In genomic region chr2:95026471-95027368, GRCh38 we compare ENCODE assay signal across 9 cellular contexts. TPM values are rescaled to one million over a fixed set of nuclear protein-coding genes. Genes with fewer than 3 reads are reported as not detected.
DNase-seq lines count a peak whose midpoint lies in the region; TF ChIP-seq lines count a peak whose summit lies in the region.
"Had no signal": no experiment of that assay in that cellular context is flagged by ENCODE, and none has a peak within 500 bp of the region (broad histone marks: within the 10 kb centered on the region; RNA-seq: fewer than 3 reads in every experiment).

No MANE protein-coding gene starts in this region.

- peak overlapping the region; percentile 48 to 57 for H3K4me3 ChIP-seq in CD4-positive, alpha-beta memory T cell (ENCODE audit: low read length in 2 of 2)
- H3K4me3 ChIP-seq in PC-9 (peak overlapping the region; percentile 94), dorsolateral prefrontal cortex (peak overlapping the region; percentile 35 to 87 (median 68)), smooth muscle cell (no peak overlapping the region)

- peak overlapping the region; percentile 96 to 99 (median 99) for H3K4me3 Mint-ChIP-seq in CD4-positive, alpha-beta memory T cell
- H3K4me3 Mint-ChIP-seq in nephron (peak overlapping the region; percentile 87 to 92 (median 91)), HFFc6 (no peak overlapping the region)

- peak in 2 of 5 donors; percentile 12 to 53 for DNase-seq in CD4-positive, alpha-beta memory T cell
- DNase-seq in PC-9 (peak; percentile 79 to 90), dorsolateral prefrontal cortex (no peak), retina (no peak), H4 (ENCODE audit: low spot score) (no peak), HFFc6 (no peak), smooth muscle cell (lab: John Stamatoyannopoulos, UW; ENCODE audit: unreplicated experiment) (no peak)

- BruUV-seq in PC-9 (replicated peaks; lab: Mats Ljungman, UMichigan): TSS peak; percentile 27

- intact Hi-C loops in CD4-positive, alpha-beta memory T cell (cut with micrococcal nuclease): loop anchor here (2.0 kb wide), 1 partner anchor 16 kb away; no protein-coding TSS in a partner anchor
- intact Hi-C loops in PC-9 (cut with micrococcal nuclease; ENCODE audit: unreplicated experiment): loop anchor here (1.0 kb wide), 2 partner anchors 26 to 34 kb away; no protein-coding TSS in a partner anchor
- intact Hi-C loops in dorsolateral prefrontal cortex (cut with DNase I): loop anchor here in 1 of 2 donors (10.0 kb wide), 1 partner anchor 88 kb away; no protein-coding TSS in a partner anchor

- H3F3A ChIP-seq in PC-9 (ENCODE audit: insufficient read depth, low read depth) (peaks cover 73% of the 10 kb centered on the region), smooth muscle cell (ENCODE audit: low read depth) (no peaks in the 10 kb centered on the region)

- CTCF ChIA-PET in CD4-positive, alpha-beta memory T cell (lab: Charles Lee; ENCODE audit: partially characterized antibody): interaction anchor here (0.8 to 10.6 kb wide), 8 partner anchors 9 to 138 kb away, joined by 3 to 765 read pairs (median 5); partner anchors contain the start of genes MRPS5 and ZNF2
- CTCF ChIA-PET in PC-9 (lab: Charles Lee): no interaction called here

- no peaks in the 10 kb centered on the region for H3K9me2 ChIP-seq in PC-9 (ENCODE audit: insufficient read depth)

- H3K36me3 ChIP-seq in CD4-positive, alpha-beta memory T cell (ENCODE audit: insufficient read depth, low read length): no peaks in the 10 kb centered on the region
- H3K36me3 ChIP-seq in PC-9 (ENCODE audit: low read depth): peaks cover 10% of the 10 kb centered on the region
- H3K36me3 ChIP-seq in smooth muscle cell (ENCODE audit: low read depth): no peaks in the 10 kb centered on the region

- H3K4me1 Mint-ChIP-seq in CD4-positive, alpha-beta memory T cell: peaks cover 38 to 88% (median 68%) of the 10 kb centered on the region in 4 donors
- H3K4me1 Mint-ChIP-seq in nephron: peaks cover 30% of the 10 kb centered on the region
- peaks cover 7% of the 10 kb centered on the region for H3K4me1 Mint-ChIP-seq in HFFc6 (ENCODE audit: low read depth)

- H3K27me3 ChIP-seq in CD4-positive, alpha-beta memory T cell (ENCODE audit: insufficient read depth, low read length): no peaks in the 10 kb centered on the region
- H3K27me3 ChIP-seq in PC-9 (ENCODE audit: insufficient read depth, low read depth) (no peaks in the 10 kb centered on the region), dorsolateral prefrontal cortex (peaks cover 0 to 40% (median 6%) of the 10 kb centered on the region in 45 donors), smooth muscle cell (ENCODE audit: low read depth) (peaks cover 42% of the 10 kb centered on the region)

- peaks cover 85% of the 10 kb centered on the region for H3K4me1 ChIP-seq in CD4-positive, alpha-beta memory T cell (ENCODE audit: insufficient read depth, low read length)
- H3K4me1 ChIP-seq in PC-9 (replicated peaks; ENCODE audit: insufficient read depth): peaks cover 86% of the 10 kb centered on the region
- H3K4me1 ChIP-seq in smooth muscle cell (ENCODE audit: low read depth): no peaks in the 10 kb centered on the region

- no peak overlapping the region for H3K9ac ChIP-seq in smooth muscle cell (ENCODE audit: low read depth)

- TF ChIP-seq CTCF in PC-9 (conservative IDR thresholded peaks at IDR 0.05): no peak
- TF ChIP-seq CTCF in dorsolateral prefrontal cortex (IDR thresholded peaks at IDR 0.05 in 54 of 56, conservative IDR thresholded peaks at IDR 0.05 in 2 of 56; ENCODE audit: low read depth in 1 of 56, partially characterized antibody in 56 of 56): peak in 1 of 56 donors; percentile 11
- TF ChIP-seq CTCF in nephron (IDR thresholded peaks at IDR 0.05; ENCODE audit: unreplicated experiment in 3 of 3): no peak
- TF ChIP-seq CTCF in HFFc6 (IDR thresholded peaks at IDR 0.05): no peak
- no peak for TF ChIP-seq CTCF in smooth muscle cell (IDR thresholded peaks at IDR 0.05; ENCODE audit: borderline replicate concordance, insufficient read depth, poor library complexity, severe bottlenecking)

- H2AFZ ChIP-seq in PC-9: peak overlapping the region; percentile 83; the same call in 1 of the 2 replicates
- H2AFZ ChIP-seq in smooth muscle cell (ENCODE audit: low read depth): no peak overlapping the region

- peak overlapping the region; percentile 97 for H3K4me2 ChIP-seq in PC-9
- no peak overlapping the region for H3K4me2 ChIP-seq in smooth muscle cell

- WGBS in smooth muscle cell (ENCODE audit: low lambda C conversion rate): 60% methylated on average over 32 of the region's 47 CpGs

- peak overlapping the region; percentile 78 to 97 (median 94) for H3K27ac Mint-ChIP-seq in CD4-positive, alpha-beta memory T cell
- H3K27ac Mint-ChIP-seq in nephron (peak overlapping the region; percentile 35 to 90 (median 83)), HFFc6 (no peak overlapping the region)

- H3K27me3 Mint-ChIP-seq in CD4-positive, alpha-beta memory T cell: no peaks in the 10 kb centered on the region
- peaks cover 98% of the 10 kb centered on the region for H3K27me3 Mint-ChIP-seq in nephron (ENCODE audit: low read depth)
- H3K27me3 Mint-ChIP-seq in HFFc6 (ENCODE audit: insufficient read depth): peaks cover 56% of the 10 kb centered on the region

- peaks cover 85% of the 10 kb centered on the region for H3K79me2 ChIP-seq in PC-9 (ENCODE audit: low read depth)
- no peaks in the 10 kb centered on the region for H3K79me2 ChIP-seq in smooth muscle cell (ENCODE audit: low read depth)

- H3K36me3 Mint-ChIP-seq in CD4-positive, alpha-beta memory T cell: peaks cover 12 to 20% of the 10 kb centered on the region in 2 donors
- H3K36me3 Mint-ChIP-seq in nephron (ENCODE audit: low read depth) (peaks cover 6% of the 10 kb centered on the region), HFFc6 (ENCODE audit: low read depth) (no peaks in the 10 kb centered on the region)

- H4K20me1 ChIP-seq in PC-9 (ENCODE audit: insufficient read depth) (peaks cover 4% of the 10 kb centered on the region), smooth muscle cell (ENCODE audit: low read depth) (no peaks in the 10 kb centered on the region)

- peak overlapping the region; percentile 37 for H3K27ac ChIP-seq in CD4-positive, alpha-beta memory T cell (ENCODE audit: low read depth, low read length)
- H3K27ac ChIP-seq in PC-9 (peak overlapping the region; percentile 99), dorsolateral prefrontal cortex (peak overlapping the region in 58 of 59 donors; percentile 32 to 100 (median 96)), smooth muscle cell (ENCODE audit: low read depth) (no peak overlapping the region)

- H3K9me3 ChIP-seq in CD4-positive, alpha-beta memory T cell (ENCODE audit: control insufficient read depth in 1 of 2, low read length in 2 of 2): no peaks in the 10 kb centered on the region
- no peaks in the 10 kb centered on the region for H3K9me3 ChIP-seq in PC-9 (ENCODE audit: insufficient read depth, low read depth)
- no peaks in the 10 kb centered on the region for H3K9me3 ChIP-seq in smooth muscle cell (replicated peaks; ENCODE audit: low read depth)

- POLR2A ChIA-PET in CD4-positive, alpha-beta memory T cell (lab: Charles Lee; ENCODE audit: partially characterized antibody): interaction anchor here (0.6 to 9.2 kb wide), 14 partner anchors 8 to 375 kb away, joined by 3 to 647 read pairs (median 14); partner anchors contain the start of genes MRPS5, ZNF2 and ZNF514
- POLR2A ChIA-PET in PC-9 (lab: Charles Lee; ENCODE audit: unreplicated experiment): interaction anchor here (0.7 to 0.8 kb wide), 2 partner anchors 26 to 30 kb away, joined by 3 to 4 read pairs; no protein-coding TSS in a partner anchor

- H3K9me3 Mint-ChIP-seq in CD4-positive, alpha-beta memory T cell: no peaks in the 10 kb centered on the region
- H3K9me3 Mint-ChIP-seq in nephron (no peaks in the 10 kb centered on the region), HFFc6 (no peaks in the 10 kb centered on the region)

RNA-seq across cellular contexts. Expression of gene MAL, which starts 1.2 kb away (rescaled TPM):
- total RNA-seq in CD4-positive, alpha-beta memory T cell: 100 to 1,000 TPM; 108 to 113 TPM
- 100 to 1,000 TPM; 271 to 274 TPM for polyA plus RNA-seq in CD4-positive, alpha-beta memory T cell
- total RNA-seq in PC-9 (2021): 146 and 171 TPM in 2 replicates
- 100 to 1,000 TPM in 74 of 120 experiments, 10 to 100 TPM in 46; 24.0 to 522 (median 118) TPM for total RNA-seq in dorsolateral prefrontal cortex
- not detected in 2 replicates for total RNA-seq in H4 (2014; rRNA removed; shearing (Covaris generic))
- total RNA-seq in HFFc6 (2021; fragmentation: NEBNext Ultra II Directional; extraction: Animal tissue kit (Norgen Biotek cat#: 25700)): not detected
- total RNA-seq in smooth muscle cell: not detected in 2 replicates
- polyA plus RNA-seq in smooth muscle cell: not detected in 2 replicates
- polyA plus RNA-seq: neural cell had no signal

Comparison
In these comparisons a context has a peak if more than half of its experiments do, and no peak if none do; other contexts are left out.
1. DNase-seq: peak in PC-9 (2 of 2); none in dorsolateral prefrontal cortex (0 of 10), retina (single experiment), H4 (single experiment), HFFc6 (single experiment) and smooth muscle cell (single experiment).
2. RNA of gene MAL, which starts 1.2 kb away (total RNA-seq): 146 to 171 TPM in PC-9, 24.0 to 522 TPM in dorsolateral prefrontal cortex and 108 to 113 TPM in CD4-positive, alpha-beta memory T cell; not detected in H4, not detected in HFFc6 and not detected in smooth muscle cell; every median in the first group is over 10 times any median in the second.